In the genomic region with DNA sequence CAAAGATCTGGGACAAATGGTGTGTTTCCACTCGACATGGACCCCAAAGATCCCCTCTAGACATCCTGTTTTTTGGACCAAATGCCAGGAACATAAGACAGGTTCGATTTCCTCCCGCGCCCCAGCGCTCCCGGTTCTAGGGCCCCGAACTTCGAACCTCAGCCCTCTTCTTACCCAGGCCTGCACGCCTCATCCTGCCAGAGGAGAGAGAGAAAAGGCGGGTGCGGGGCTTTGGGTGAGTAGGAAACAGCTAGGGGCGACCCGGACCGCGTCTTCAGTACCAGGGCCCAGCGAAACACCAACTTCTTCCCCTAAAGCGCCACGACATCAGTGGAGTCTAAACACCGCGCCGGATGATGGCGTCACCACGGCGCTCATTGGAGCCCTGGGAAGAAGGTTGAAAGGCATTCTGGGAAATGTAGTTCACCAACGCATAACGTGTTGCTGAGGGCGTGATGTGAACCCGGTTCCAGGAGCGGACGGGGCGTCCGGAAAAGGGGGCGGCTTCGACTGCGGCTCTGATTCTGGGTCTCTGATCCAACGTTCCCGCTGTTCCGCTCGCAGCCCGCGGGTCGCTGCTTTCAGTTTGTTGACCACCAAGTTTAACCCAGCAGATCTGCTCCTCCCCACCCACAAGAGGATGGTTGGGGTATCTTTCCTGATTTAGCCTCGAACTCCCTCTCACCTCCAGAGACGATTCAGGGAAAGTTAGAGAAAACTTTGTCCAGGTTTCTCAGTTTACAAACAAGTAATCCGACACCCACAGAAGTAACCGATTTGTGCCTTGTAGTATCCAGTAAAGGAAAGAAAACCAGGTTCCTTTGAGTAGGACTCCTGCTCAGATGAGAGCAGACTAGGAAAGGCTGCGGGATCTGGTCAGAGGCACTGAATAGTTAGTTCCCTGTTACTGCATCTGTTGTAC, we compare ENCODE assay signal across 8 cellular contexts. TPM values are rescaled to one million over a fixed set of nuclear protein-coding genes. Genes with fewer than 3 reads are reported as not detected.
DNase-seq lines count a peak whose midpoint lies in the region; ATAC-seq and TF ChIP-seq lines count a peak whose summit lies in the region.

A gene with protein sequence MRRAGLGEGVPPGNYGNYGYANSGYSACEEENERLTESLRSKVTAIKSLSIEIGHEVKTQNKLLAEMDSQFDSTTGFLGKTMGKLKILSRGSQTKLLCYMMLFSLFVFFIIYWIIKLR (minus strand): TSS at position 332 of the 922 bp plus-strand sequence. CDS start 139 bp downstream, at position 193.

- TF ChIP-seq POLR2A in spleen (IDR thresholded peaks at IDR 0.05), result peak in 2 of 3 donors; percentile 41 to 53

- peaks cover 0 to under 1% (median 0%) of the 10 kb centered on the region in 6 donors for H3K36me3 ChIP-seq in spleen

- DNase-seq in AG08396 (ENCODE audit: low spot score) (peak; percentile 93), NCI-H345 treated with DMSO at 0.1 percent for 48 hours (lab: John Stamatoyannopoulos, UW; ENCODE audit: unreplicated experiment) (peak; percentile 91), inferior parietal cortex (ENCODE audit: extremely low spot score) (peak; percentile 99), spleen (peak; percentile 97)
- DNase-seq in activated CD4-positive, CD25-positive, alpha-beta regulatory T cell (lab: John Stamatoyannopoulos, UW), result peak; percentile 72 to 89 (median 85)
- DNase-seq in central memory CD4-positive, alpha-beta T cell, result peak; percentile 92

- WGBS in spleen, 5 donors, result 0 to 1% (median 1%) methylated on average over 46 to 47 of the region's 47 CpGs

- no peaks in the 10 kb centered on the region for H3K9me3 ChIP-seq in spleen

- ATAC-seq in GM19023 (IDR thresholded peaks at IDR 0.05; ENCODE audit: unreplicated experiment), result peak; percentile 96
- ATAC-seq in HG03280 (IDR thresholded peaks at IDR 0.05; ENCODE audit: unreplicated experiment), result peak; percentile 97

- peak within 1 kb of the TSS; percentile 68 to 94 (median 92) for H3K27ac ChIP-seq in spleen

- TF ChIP-seq CTCF in spleen (IDR thresholded peaks at IDR 0.05 in 8 of 11, conservative IDR thresholded peaks at IDR 0.05 in 3 of 11), result no peak

- peak within 1 kb of the TSS; percentile 49 to 87 (median 69) for H3K4me3 ChIP-seq in spleen

- H3K27me3 ChIP-seq in spleen (replicated peaks in 1 of 7), result peaks cover 0 to 9% (median 0%) of the 10 kb centered on the region in 7 donors

- intact Hi-C loops in spleen (cut with DNase I; ENCODE audit: low total_unique reads), result loop anchor here (10.0 kb wide), 1 partner anchor 79 kb away; a partner anchor contains a TSS

- H3K4me1 ChIP-seq in spleen, result peaks cover 8 to 55% (median 38%) of the 10 kb centered on the region in 6 donors

RNA-seq across cellular contexts. Expression of the gene that starts here (rescaled TPM):
- 10 to 100 TPM; 24.5 to 36.0 (median 26.8) TPM for total RNA-seq in spleen
- polyA plus RNA-seq in spleen, result 10 to 100 TPM; 21.7 to 33.7 (median 29.3) TPM

Comparison
In these comparisons a context has a peak if more than half of its experiments do, and no peak if none do; other contexts are left out.
1. Peak in every context shown above with its lines: DNase-seq, ATAC-seq, H3K4me3 ChIP-seq and H3K27ac ChIP-seq.